9 cellular contexts compared by ENCODE assay signal in the genomic region with DNA sequence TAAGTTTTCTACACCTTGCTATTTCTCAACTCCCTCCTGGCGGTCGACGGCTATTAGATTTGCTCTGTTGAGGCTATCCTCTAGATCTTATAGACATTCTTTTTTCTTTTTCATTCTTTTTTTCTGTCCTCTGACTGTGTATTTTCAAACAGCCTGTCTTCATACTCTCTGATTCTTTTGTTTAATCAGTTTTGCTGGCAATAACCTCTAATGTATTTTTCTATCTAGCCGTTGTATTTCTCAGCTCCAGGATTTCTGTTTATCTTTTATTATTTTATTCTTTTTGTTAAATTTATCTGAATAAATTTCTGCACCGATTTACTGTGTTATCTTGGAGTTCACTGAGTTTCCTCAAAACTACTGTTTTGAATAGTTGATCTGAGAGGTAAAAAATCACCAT. TPM values are rescaled to one million over a fixed set of nuclear protein-coding genes. Genes with fewer than 3 reads are reported as not detected.
"Had no signal": no experiment of that assay in that cellular context is flagged by ENCODE, and none has a peak within 500 bp of the region (broad histone marks: within the 10 kb centered on the region; RNA-seq: fewer than 3 reads in every experiment).

No MANE protein-coding gene starts in this region.

- H3K4me3 ChIP-seq: K562 had no signal

- H3K9ac ChIP-seq: KMS-11 had no signal

- ATAC-seq: K562 had no signal

- H3K4me2 ChIP-seq: KMS-11 had no signal

- H3K27ac ChIP-seq: HL-60, KMS-11 had no signal

- DNase-seq: IMR-90, KBM-7, KG1 had no signal

- FAIRE-seq: HTR-8/SVneo, K562 had no signal

RNA-seq across cellular contexts. Expression of gene NLGN1, which starts 31.5 kb away (rescaled TPM):
- total RNA-seq: HT-29 had no signal
- polyA plus RNA-seq: IgD-negative memory B cell had no signal
